ENCODE assay signal across 22 cellular contexts in genomic region chr3:15659254-15659975, GRCh38. TPM values are rescaled to one million over a fixed set of nuclear protein-coding genes. Genes with fewer than 3 reads are reported as not detected.
A peak's percentile ranks its signal among the peaks of the same experiment; 100 is the strongest.
DNase-seq lines count a peak whose midpoint lies in the region; ATAC-seq and TF ChIP-seq lines count a peak whose summit lies in the region.
"Had no signal": no experiment of that assay in that cellular context is flagged by ENCODE, and none has a peak within 500 bp of the region (broad histone marks: within the 10 kb centered on the region; RNA-seq: fewer than 3 reads in every experiment).

No MANE protein-coding gene starts in this region.

- H3K27me3 ChIP-seq in SK-N-SH (ENCODE audit: insufficient read depth): no peaks in the 10 kb centered on the region
- no peaks in the 10 kb centered on the region for H3K27me3 ChIP-seq in CD8-positive, alpha-beta T cell (ENCODE audit: insufficient read depth, low read length)
- H3K27me3 ChIP-seq: MG63, Peyer's patch, testis had no signal

- no peaks in the 10 kb centered on the region for H3K9me2 ChIP-seq in SK-N-SH

- H3K4me3 Mint-ChIP-seq in CD8-positive, alpha-beta T cell: no peak overlapping the region
- H3K4me3 Mint-ChIP-seq: activated CD4-positive, alpha-beta memory T cell treated with anti-CD3 and anti-CD28 coated beads, Interleukin-2, amount 10 ng/mL, durations not matched to agents 7 days and 5 days; activated naive CD8-positive, alpha-beta T cell; activated T-cell treated with anti-CD3 and anti-CD28 coated beads, Interleukin-2, amount 50 U/mL, for 4 hours; brain; stimulated activated effector memory CD8-positive, alpha-beta T cell treated with anti-CD3 and anti-CD28 coated beads, Interleukin-12 subunit alpha, Interleukin-12 subunit beta, amount 100 ng/mL, for 72 hours had no signal

- no peaks in the 10 kb centered on the region for H3K79me2 ChIP-seq in SK-N-SH (ENCODE audit: insufficient read depth)

- no peaks in the 10 kb centered on the region; the same call in 1 of the 2 replicates for H3K9me3 ChIP-seq in SK-N-SH
- peaks cover 11% of the 10 kb centered on the region for H3K9me3 ChIP-seq in CD8-positive, alpha-beta T cell (ENCODE audit: low read length)
- H3K9me3 ChIP-seq: testis had no signal

- TF ChIP-seq CTCF in SK-N-SH (IDR thresholded peaks at IDR 0.05): no peak
- no peak for TF ChIP-seq CTCF in CD8-positive, alpha-beta T cell (IDR thresholded peaks at IDR 0.05)

- H3K36me3 ChIP-seq in SK-N-SH (replicated peaks in 1 of 2; ENCODE audit: control insufficient read depth in 1 of 2, insufficient read depth in 2 of 2, low read length in 1 of 2): no peaks in the 10 kb centered on the region
- no peaks in the 10 kb centered on the region for H3K36me3 ChIP-seq in CD8-positive, alpha-beta T cell (ENCODE audit: insufficient read depth, low read length)
- H3K36me3 ChIP-seq: MG63, Peyer's patch, WERI-Rb-1 had no signal

- DNase-seq in EL (peak; percentile 25), LoVo (ENCODE audit: low spot score) (peak; percentile 25), SK-N-SH (no peak), kidney tubule cell (ENCODE audit: low spot score) (peak; percentile 25), NCI-H2196 (lab: John Stamatoyannopoulos, UW; ENCODE audit: unreplicated experiment) (no peak), NCI-H1930 (lab: John Stamatoyannopoulos, UW) (no peak)
- DNase-seq in stimulated activated CD4-positive, alpha-beta T cell treated with anti-CD3 and anti-CD28 coated beads, Interleukin-4, amount 100 ng/mL, for 1 hour: no peak
- no peak for DNase-seq in CD8-positive, alpha-beta T cell
- DNase-seq: activated CD4-positive, alpha-beta memory T cell treated with anti-CD3 and anti-CD28 coated beads, Interleukin-2, amount 10 ng/mL, durations not matched to agents 7 days and 5 days; activated T-cell treated with anti-CD3 and anti-CD28 coated beads, Interleukin-2, amount 50 U/mL, for 4 hours; left ventricle myocardium inferior; MG63; mucosa of descending colon; NCI-H1694 treated with DMSO at 0.1 percent for 48 hours; NCI-H524 treated with DMSO at 0.1 percent for 48 hours; Peyer's patch; testis; WERI-Rb-1 had no signal

- no peak for TF ChIP-seq EP300 in SK-N-SH (IDR thresholded peaks at IDR 0.05; ENCODE audit: borderline replicate concordance in 1 of 2, low read depth in 1 of 2, low read length in 1 of 2)

- ATAC-seq in CD8-positive, alpha-beta T cell: no peak
- ATAC-seq: activated T-cell treated with anti-CD3 and anti-CD28 coated beads, Interleukin-2, amount 50 U/mL, for 4 hours; mucosa of descending colon; stimulated activated effector memory CD8-positive, alpha-beta T cell treated with anti-CD3 and anti-CD28 coated beads, Interleukin-12 subunit alpha, Interleukin-12 subunit beta, amount 100 ng/mL, for 72 hours had no signal

- H3K4me1 Mint-ChIP-seq in CD8-positive, alpha-beta T cell (ENCODE audit: low read depth): peaks cover 5% of the 10 kb centered on the region
- H3K4me1 Mint-ChIP-seq: stimulated activated effector memory CD8-positive, alpha-beta T cell treated with anti-CD3 and anti-CD28 coated beads, Interleukin-12 subunit alpha, Interleukin-12 subunit beta, amount 100 ng/mL, for 72 hours had no signal

- H3K27ac ChIP-seq in SK-N-SH (ENCODE audit: low read depth in 2 of 2, low read length in 1 of 2): peak overlapping the region in 1 of 2 experiments; percentile 11; a peak in 1 of 4 replicates
- H3K27ac ChIP-seq in CD8-positive, alpha-beta T cell (ENCODE audit: low read depth, low read length): no peak overlapping the region
- H3K27ac ChIP-seq: epithelial cell of prostate, left ventricle myocardium inferior, Peyer's patch, testis, WERI-Rb-1 had no signal

- peaks cover 7% of the 10 kb centered on the region for H3K36me3 Mint-ChIP-seq in CD8-positive, alpha-beta T cell

- POLR2A ChIA-PET in SK-N-SH (lab: Yijun Ruan, JAX): no interaction called here
- POLR2A ChIA-PET in CD8-positive, alpha-beta T cell (lab: Charles Lee): no interaction called here

- peaks cover 31% of the 10 kb centered on the region for H3F3A ChIP-seq in SK-N-SH (replicated peaks; ENCODE audit: insufficient read depth)

- no peak overlapping the region for H3K4me3 ChIP-seq in SK-N-SH (ENCODE audit: low read depth in 2 of 2, low read length in 1 of 2)
- H3K4me3 ChIP-seq in CD8-positive, alpha-beta T cell (ENCODE audit: low read depth, low read length): no peak overlapping the region
- H3K4me3 ChIP-seq: left ventricle myocardium inferior, MG63, mucosa of descending colon, Peyer's patch, testis had no signal

- H2AFZ ChIP-seq in SK-N-SH (ENCODE audit: low read depth): no peak overlapping the region

- TF ChIP-seq RAD21 in SK-N-SH (IDR thresholded peaks at IDR 0.05; ENCODE audit: low read length): no peak

- H3K4me2 ChIP-seq in SK-N-SH: no peak overlapping the region

- no peaks in the 10 kb centered on the region for H4K20me1 ChIP-seq in SK-N-SH (ENCODE audit: insufficient read depth)

- WGBS in SK-N-SH (ENCODE audit: low lambda C conversion rate): 60% methylated on average over 5 of the region's 5 CpGs

- H3K9me3 Mint-ChIP-seq in CD8-positive, alpha-beta T cell: peaks cover 15% of the 10 kb centered on the region

- no peaks in the 10 kb centered on the region for H3K4me1 ChIP-seq in SK-N-SH (ENCODE audit: control insufficient read depth in 1 of 2, insufficient read depth in 2 of 2, low read depth in 1 of 2, low read length in 1 of 2)
- H3K4me1 ChIP-seq in CD8-positive, alpha-beta T cell (ENCODE audit: insufficient read depth, low read length): no peaks in the 10 kb centered on the region
- H3K4me1 ChIP-seq: left ventricle myocardium inferior, Peyer's patch, testis had no signal

- H3K27ac Mint-ChIP-seq in CD8-positive, alpha-beta T cell: no peak overlapping the region
- H3K27ac Mint-ChIP-seq: activated CD4-positive, alpha-beta memory T cell treated with anti-CD3 and anti-CD28 coated beads, Interleukin-2, amount 10 ng/mL, durations not matched to agents 7 days and 5 days; activated naive CD8-positive, alpha-beta T cell; stimulated activated effector memory CD8-positive, alpha-beta T cell treated with anti-CD3 and anti-CD28 coated beads, Interleukin-12 subunit alpha, Interleukin-12 subunit beta, amount 100 ng/mL, for 72 hours had no signal

- intact Hi-C loops in CD8-positive, alpha-beta T cell (cut with DNase I, micrococcal nuclease): no loop called here

- H3K9ac ChIP-seq in SK-N-SH: no peak overlapping the region

- H3K27me3 Mint-ChIP-seq in CD8-positive, alpha-beta T cell (ENCODE audit: low read depth): peaks cover 2% of the 10 kb centered on the region
- H3K27me3 Mint-ChIP-seq: brain had no signal

- CTCF ChIA-PET in SK-N-SH (lab: Yijun Ruan, JAX): no interaction called here
- CTCF ChIA-PET in CD8-positive, alpha-beta T cell (lab: Charles Lee): no interaction called here

TF ChIP-seq in SK-N-SH, 30 proteins besides CTCF, POLR2A, EP300 and RAD21:
- TF ChIP-seq PBX3 (IDR thresholded peaks at IDR 0.05): no peak
- TF ChIP-seq TCF12 (IDR thresholded peaks at IDR 0.05): peak; percentile 26; the same call in 1 of the 2 replicates
- 0 out of 2 replicates have a peak, but pooled peaks have one; percentile 5 for TF ChIP-seq SIN3A (IDR thresholded peaks at IDR 0.05; ENCODE audit: borderline replicate concordance, low read depth, low read length)
- TF ChIP-seq NFIC (IDR thresholded peaks at IDR 0.05; ENCODE audit: borderline replicate concordance): peak; percentile 28; the same call in 1 of the 2 replicates
- TF ChIP-seq TEAD4 (IDR thresholded peaks at IDR 0.05; ENCODE audit: borderline replicate concordance, insufficient read depth): no peak

RNA-seq across cellular contexts. Expression of gene BTD, which starts 57.9 kb away (rescaled TPM):
- polyA plus RNA-seq in SK-N-SH (2012; rRNA removed): 23.6 and 32.5 TPM in 2 replicates
- 19.0 and 24.4 TPM in 2 replicates for polyA plus RNA-seq in SK-N-SH (2012; cell fraction: cytosol; rRNA removed)
- polyA plus RNA-seq in SK-N-SH (2012; cell fraction: nucleus; rRNA removed): 20.3 and 28.3 TPM in 2 replicates
- 10 to 100 TPM in 1 of 2 experiments, 1 to 10 TPM in 1; 9.1 to 11.3 TPM for total RNA-seq in CD8-positive, alpha-beta T cell

RNA-seq across cellular contexts. Expression of gene HACL1, which starts 58.0 kb away (rescaled TPM):
- 15.1 and 23.0 TPM in 2 replicates for polyA plus RNA-seq in SK-N-SH (2012; rRNA removed)
- 16.9 and 17.0 TPM in 2 replicates for polyA plus RNA-seq in SK-N-SH (2012; cell fraction: cytosol; rRNA removed)
- 25.0 and 29.8 TPM in 2 replicates for polyA plus RNA-seq in SK-N-SH (2012; cell fraction: nucleus; rRNA removed)
- 10 to 100 TPM; 30.1 to 33.4 TPM for total RNA-seq in CD8-positive, alpha-beta T cell

Comparison
In these comparisons a context has a peak if more than half of its experiments do, and no peak if none do; other contexts are left out.
1. DNase-seq: peak in EL (single experiment), LoVo (single experiment) and kidney tubule cell (single experiment); none in SK-N-SH (single experiment), NCI-H2196 (single experiment), stimulated activated CD4-positive, alpha-beta T cell treated with anti-CD3 and anti-CD28 coated beads, Interleukin-4, amount 100 ng/mL, for 1 hour (single experiment), NCI-H1930 (0 of 2) and CD8-positive, alpha-beta T cell (0 of 7).